In the genomic region with DNA sequence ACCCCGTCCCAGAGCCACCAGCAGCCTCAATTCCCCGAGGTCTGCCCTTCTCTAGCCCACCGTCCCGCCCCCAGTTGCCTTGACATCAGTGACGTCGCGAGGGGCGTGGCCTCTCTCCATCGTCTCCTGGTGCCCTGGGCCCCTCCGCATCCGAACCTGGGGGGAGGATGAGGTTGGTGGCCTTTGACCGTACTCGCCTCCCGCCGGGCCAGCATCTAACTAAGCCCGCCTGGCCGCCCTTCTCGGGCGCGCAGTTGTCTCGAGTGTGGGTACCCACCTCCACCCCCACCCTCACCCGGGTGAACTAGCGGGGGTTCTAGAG, we compare ENCODE assay signal across 8 cellular contexts. TPM values are rescaled to one million over a fixed set of nuclear protein-coding genes. Genes with fewer than 3 reads are reported as not detected.
A peak's percentile ranks its signal among the peaks of the same experiment; 100 is the strongest.
DNase-seq lines count a peak whose midpoint lies in the region; ATAC-seq and TF ChIP-seq lines count a peak whose summit lies in the region.

No MANE protein-coding gene starts in this region.

- peak; percentile 48 for ATAC-seq in GM23338

- H3K9me3 ChIP-seq in MG63 (no peaks in the 10 kb centered on the region), SK-N-SH (no peaks in the 10 kb centered on the region), osteoblast (ENCODE audit: low read depth, low read length) (no peaks in the 10 kb centered on the region), testis (no peaks in the 10 kb centered on the region)

- peak overlapping the region; percentile 93 for H3K9ac ChIP-seq in SK-N-SH

- H3K79me2 ChIP-seq in GM23338 (replicated peaks; ENCODE audit: insufficient read depth): no peaks in the 10 kb centered on the region
- H3K79me2 ChIP-seq in SK-N-SH (ENCODE audit: insufficient read depth): no peaks in the 10 kb centered on the region
- no peaks in the 10 kb centered on the region for H3K79me2 ChIP-seq in osteoblast (ENCODE audit: insufficient read depth, low read length)

- H3K4me2 ChIP-seq in GM23338: peak overlapping the region; percentile 89
- peak overlapping the region; percentile 99 for H3K4me2 ChIP-seq in SK-N-SH
- H3K4me2 ChIP-seq in osteoblast (ENCODE audit: insufficient read depth, low read length): peak overlapping the region; percentile 99

- H3K4me3 ChIP-seq in GM23338: peak overlapping the region; percentile 92
- H3K4me3 ChIP-seq in MG63: peak overlapping the region; percentile 79
- peak overlapping the region; percentile 76 to 89 for H3K4me3 ChIP-seq in SK-N-SH (ENCODE audit: low read depth in 2 of 2, low read length in 1 of 2)
- peak overlapping the region; percentile 90 for H3K4me3 ChIP-seq in osteoblast (ENCODE audit: insufficient read depth, low read length)
- peak overlapping the region; percentile 53 to 72 for H3K4me3 ChIP-seq in testis

- no peaks in the 10 kb centered on the region for H3K9me3 Mint-ChIP-seq in GM23338
- H3K9me3 Mint-ChIP-seq in activated naive CD4-positive, alpha-beta T cell treated with anti-CD3 and anti-CD28 coated beads, Interleukin-2, amount 50 U/mL, for 24 hours: no peaks in the 10 kb centered on the region

- peak overlapping the region; percentile 83; the same call in 1 of the 2 replicates for H3K27ac Mint-ChIP-seq in GM23338
- H3K27ac Mint-ChIP-seq in activated naive CD4-positive, alpha-beta T cell treated with anti-CD3 and anti-CD28 coated beads, Interleukin-2, amount 50 U/mL, for 24 hours: peak overlapping the region; percentile 65

- H2AFZ ChIP-seq in GM23338 (peak overlapping the region; percentile 72; the same call in 1 of the 2 replicates), SK-N-SH (ENCODE audit: low read depth) (peak overlapping the region; percentile 81), osteoblast (ENCODE audit: low read length) (peak overlapping the region; percentile 97)

- peak overlapping the region; percentile 81 for H3K4me3 Mint-ChIP-seq in GM23338
- peak overlapping the region; percentile 82 for H3K4me3 Mint-ChIP-seq in activated naive CD4-positive, alpha-beta T cell treated with anti-CD3 and anti-CD28 coated beads, Interleukin-2, amount 50 U/mL, for 24 hours

- no peak for TF ChIP-seq EP300 in SK-N-SH (IDR thresholded peaks at IDR 0.05; ENCODE audit: borderline replicate concordance in 1 of 2, low read depth in 1 of 2, low read length in 1 of 2)

- DNase-seq in EL (peak; percentile 85), GM23338 (ENCODE audit: low spot score) (peak; percentile 98), MG63 (peak; percentile 80), SK-N-SH (peak; percentile 95), glomerular visceral epithelial cell (ENCODE audit: extremely low spot score) (peak; percentile 75), osteoblast (ENCODE audit: insufficient read length, low spot score, missing footprints) (peak; percentile 97), testis (peak; percentile 98)

- TF ChIP-seq CTCF in GM23338 (conservative IDR thresholded peaks at IDR 0.05; ENCODE audit: low read depth in 2 of 2): no peak
- no peak for TF ChIP-seq CTCF in SK-N-SH (IDR thresholded peaks at IDR 0.05)
- TF ChIP-seq CTCF in osteoblast (IDR thresholded peaks at IDR 0.05; ENCODE audit: extremely low read depth, low read depth, low read length): no peak
- TF ChIP-seq CTCF in testis (IDR thresholded peaks at IDR 0.05): no peak

- H4K20me1 ChIP-seq in GM23338 (replicated peaks; ENCODE audit: insufficient read depth) (no peaks in the 10 kb centered on the region), SK-N-SH (ENCODE audit: insufficient read depth) (no peaks in the 10 kb centered on the region), osteoblast (ENCODE audit: insufficient read depth, low read length) (no peaks in the 10 kb centered on the region)

- H3K36me3 ChIP-seq in GM23338 (ENCODE audit: insufficient read depth) (no peaks in the 10 kb centered on the region; the same call in 1 of the 2 replicates), MG63 (no peaks in the 10 kb centered on the region), SK-N-SH (replicated peaks in 1 of 2; ENCODE audit: control insufficient read depth in 1 of 2, insufficient read depth in 2 of 2, low read length in 1 of 2) (no peaks in the 10 kb centered on the region), osteoblast (ENCODE audit: insufficient read depth, low read length) (no peaks in the 10 kb centered on the region), testis (ENCODE audit: low read depth, missing control alignments) (no peaks in the 10 kb centered on the region)

- WGBS in SK-N-SH (ENCODE audit: low lambda C conversion rate): 0% methylated on average over 3 of the region's 23 CpGs
- WGBS in testis, 2 donors: 0% methylated on average over 1 to 13 of the region's 23 CpGs

- no peaks in the 10 kb centered on the region; the same call in 2 of the 3 replicates for H3K36me3 Mint-ChIP-seq in GM23338 (ENCODE audit: low read depth)
- H3K36me3 Mint-ChIP-seq in activated naive CD4-positive, alpha-beta T cell treated with anti-CD3 and anti-CD28 coated beads, Interleukin-2, amount 50 U/mL, for 24 hours: no peaks in the 10 kb centered on the region

- H3K4me1 Mint-ChIP-seq in GM23338: peaks cover 47% of the 10 kb centered on the region
- peaks cover 84% of the 10 kb centered on the region for H3K4me1 Mint-ChIP-seq in activated naive CD4-positive, alpha-beta T cell treated with anti-CD3 and anti-CD28 coated beads, Interleukin-2, amount 50 U/mL, for 24 hours

- CTCF ChIA-PET in SK-N-SH (lab: Yijun Ruan, JAX): interaction anchor here (1.8 to 11.0 kb wide), 2 partner anchors 144 to 208 kb away, joined by 10 to 271 read pairs; no protein-coding TSS in a partner anchor

- no peak for TF ChIP-seq RAD21 in SK-N-SH (IDR thresholded peaks at IDR 0.05; ENCODE audit: low read length)

- peaks cover 26% of the 10 kb centered on the region for H3K27me3 Mint-ChIP-seq in GM23338 (ENCODE audit: insufficient read depth, low read depth, poor library complexity)
- H3K27me3 Mint-ChIP-seq in activated naive CD4-positive, alpha-beta T cell treated with anti-CD3 and anti-CD28 coated beads, Interleukin-2, amount 50 U/mL, for 24 hours: no peaks in the 10 kb centered on the region

- POLR2A ChIA-PET in SK-N-SH (lab: Yijun Ruan, JAX): no interaction called here

- H3K27ac ChIP-seq in GM23338 (ENCODE audit: low read depth): peak overlapping the region; percentile 99
- peak overlapping the region; percentile 92 to 98 for H3K27ac ChIP-seq in SK-N-SH (ENCODE audit: low read depth in 2 of 2, low read length in 1 of 2)
- H3K27ac ChIP-seq in osteoblast (ENCODE audit: low read depth, low read length): peak overlapping the region; percentile 83
- peak overlapping the region; percentile 97 to 98 for H3K27ac ChIP-seq in testis

- H3F3A ChIP-seq in GM23338 (replicated peaks; ENCODE audit: low read depth): peaks cover 30% of the 10 kb centered on the region
- H3F3A ChIP-seq in SK-N-SH (replicated peaks; ENCODE audit: insufficient read depth): no peaks in the 10 kb centered on the region

- H3K9me2 ChIP-seq in GM23338 (ENCODE audit: insufficient read depth) (no peaks in the 10 kb centered on the region), SK-N-SH (no peaks in the 10 kb centered on the region)

- intact Hi-C loops in testis (cut with DNase I; ENCODE audit: low total_unique reads): loop anchor here (5.0 kb wide), 1 partner anchor 144 kb away; no protein-coding TSS in a partner anchor

- peaks cover 43% of the 10 kb centered on the region for H3K4me1 ChIP-seq in GM23338 (ENCODE audit: insufficient read depth)
- peaks cover 5 to 38% of the 10 kb centered on the region in 2 experiments; a peak in 2 of 4 replicates for H3K4me1 ChIP-seq in SK-N-SH (ENCODE audit: control insufficient read depth in 1 of 2, insufficient read depth in 2 of 2, low read depth in 1 of 2, low read length in 1 of 2)
- H3K4me1 ChIP-seq in osteoblast (ENCODE audit: insufficient read depth, low read length): peaks cover 26% of the 10 kb centered on the region
- H3K4me1 ChIP-seq in testis: peaks cover 81% of the 10 kb centered on the region

- peaks cover 10% of the 10 kb centered on the region for H3K27me3 ChIP-seq in GM23338 (ENCODE audit: insufficient read depth)
- no peaks in the 10 kb centered on the region for H3K27me3 ChIP-seq in MG63
- no peaks in the 10 kb centered on the region for H3K27me3 ChIP-seq in SK-N-SH (ENCODE audit: insufficient read depth)
- no peaks in the 10 kb centered on the region for H3K27me3 ChIP-seq in osteoblast (ENCODE audit: insufficient read depth, low read length)
- H3K27me3 ChIP-seq in testis: no peaks in the 10 kb centered on the region

- TF ChIP-seq POLR2A in testis (IDR thresholded peaks at IDR 0.05): peak; percentile 39

RNA-seq across cellular contexts. Expression of gene ARMC12, which starts 5.5 kb away (rescaled TPM):
- 0.90 and 1.3 TPM in 2 replicates for total RNA-seq in GM23338 (2014; rRNA removed; shearing (Covaris generic))
- 0.94 TPM in 2 replicates for polyA plus RNA-seq in GM23338 (2016; fragmentation: Nextera tagmentation; extraction: Ambion mirVana)
- not detected in 2 replicates for total RNA-seq in MG63 (2014; rRNA removed; shearing (Covaris generic); ENCODE audit: low replicate concordance)
- polyA plus RNA-seq in SK-N-SH (2012; rRNA removed): 1.6 and 2.0 TPM in 2 replicates
- 0.58 and 0.72 TPM in 2 replicates for polyA plus RNA-seq in SK-N-SH (2012; cell fraction: cytosol; rRNA removed)
- 18.1 and 19.9 TPM in 2 replicates for polyA plus RNA-seq in SK-N-SH (2012; cell fraction: nucleus; rRNA removed)
- 0.36 and 0.59 TPM in 2 replicates for total RNA-seq in osteoblast
- total RNA-seq in testis: 100 to 1,000 TPM in 1 of 2 donors, 10 to 100 TPM in 1; 46.8 to 104 TPM
- 84.9 TPM for polyA plus RNA-seq in testis (ENCODE audit: insufficient read depth, low read depth, low replicate concordance)

RNA-seq across cellular contexts. Expression of gene FKBP5, which starts 42.7 kb away (rescaled TPM):
- total RNA-seq in GM23338 (2014; rRNA removed; shearing (Covaris generic)): 24.3 and 28.6 TPM in 2 replicates
- polyA plus RNA-seq in GM23338 (2016; fragmentation: Nextera tagmentation; extraction: Ambion mirVana) (17.7 and 19.8 TPM in 2 replicates), SK-N-SH (2012; rRNA removed) (4.2 and 5.1 TPM in 2 replicates), testis (ENCODE audit: insufficient read depth, low read depth, low replicate concordance) (86.8 TPM)
- 9.4 and 10.3 TPM in 2 replicates for total RNA-seq in MG63 (2014; rRNA removed; shearing (Covaris generic); ENCODE audit: low replicate concordance)
- 6.7 and 7.4 TPM in 2 replicates for polyA plus RNA-seq in SK-N-SH (2012; cell fraction: cytosol; rRNA removed)
- 2.2 and 3.5 TPM in 2 replicates for polyA plus RNA-seq in SK-N-SH (2012; cell fraction: nucleus; rRNA removed)
- total RNA-seq in osteoblast (5.1 and 6.2 TPM in 2 replicates), testis (100 to 1,000 TPM; 156 to 185 TPM)

RNA-seq across cellular contexts. Expression of gene CLPSL2, which starts 45.0 kb away (rescaled TPM):
- 3.1 TPM in 1 of 2 replicates, not detected in the other for total RNA-seq in GM23338 (2014; rRNA removed; shearing (Covaris generic))
- 2.9 and 3.6 TPM in 2 replicates for polyA plus RNA-seq in GM23338 (2016; fragmentation: Nextera tagmentation; extraction: Ambion mirVana)
- not detected in 2 replicates for total RNA-seq in MG63 (2014; rRNA removed; shearing (Covaris generic); ENCODE audit: low replicate concordance)
- not detected in 2 replicates for polyA plus RNA-seq in SK-N-SH (2012; rRNA removed)
- not detected in 2 replicates for polyA plus RNA-seq in SK-N-SH (2012; cell fraction: cytosol; rRNA removed)
- polyA plus RNA-seq in SK-N-SH (2012; cell fraction: nucleus; rRNA removed): not detected in 2 replicates
- total RNA-seq in osteoblast: not detected in 2 replicates
- total RNA-seq in testis: not detected
- not detected for polyA plus RNA-seq in testis (ENCODE audit: insufficient read depth, low read depth, low replicate concordance)

RNA-seq across cellular contexts. Expression of gene CLPSL1, which starts 49.4 kb away (rescaled TPM):
- not detected in 2 replicates for total RNA-seq in GM23338 (2014; rRNA removed; shearing (Covaris generic))
- polyA plus RNA-seq in GM23338 (2016; fragmentation: Nextera tagmentation; extraction: Ambion mirVana) (0.80 TPM in 1 of 2 replicates, not detected in the other), SK-N-SH (2012; rRNA removed) (not detected in 2 replicates), testis (ENCODE audit: insufficient read depth, low read depth, low replicate concordance) (not detected)
- not detected in 2 replicates for total RNA-seq in MG63 (2014; rRNA removed; shearing (Covaris generic); ENCODE audit: low replicate concordance)
- polyA plus RNA-seq in SK-N-SH (2012; cell fraction: cytosol; rRNA removed): not detected in 2 replicates
- polyA plus RNA-seq in SK-N-SH (2012; cell fraction: nucleus; rRNA removed): not detected in 2 replicates
- total RNA-seq in osteoblast (not detected in 2 replicates), testis (not detected)

Comparison
In these comparisons a context has a peak if more than half of its experiments do, and no peak if none do; other contexts are left out.
1. Peak in every context shown above with its lines: DNase-seq, ATAC-seq, H3K4me3 ChIP-seq and H3K27ac ChIP-seq.
2. RNA of gene ARMC12, which starts 5.5 kb away (total RNA-seq): 46.8 to 104 TPM in testis; 0.90 to 1.3 TPM in GM23338, 0.36 to 0.59 TPM in osteoblast and not detected in MG63; every median in the first group is over 10 times any median in the second.